ENCODE assay signal across 28 cellular contexts in genomic region chr4:129282293-129282692, GRCh38.
"Had no signal": no experiment of that assay in that cellular context is flagged by ENCODE, and none has a peak within 500 bp of the region (broad histone marks: within the 10 kb centered on the region; RNA-seq: fewer than 3 reads in every experiment).

No MANE protein-coding gene starts in this region.

- DNase-seq: activated CD4-positive, alpha-beta memory T cell treated with anti-CD3 and anti-CD28 coated beads for 36 hours; activated CD4-positive, alpha-beta T cell treated with anti-CD3 and anti-CD28 coated beads for 36 hours; activated CD4-positive, alpha-beta T cell treated with anti-CD3 and anti-CD28 coated beads, Interleukin-2, amount 10 ng/mL, durations not matched to agents 24 days and 14 days; activated CD4-positive, CD25-positive, alpha-beta regulatory T cell; activated CD4-positive, CD25-positive, alpha-beta regulatory T cell treated with anti-CD3 and anti-CD28 coated beads, Interleukin-2, amount 50 U/mL, for 72 hours; activated CD8-positive, alpha-beta memory T cell treated with anti-CD3 and anti-CD28 coated beads, Interleukin-2, amount 10 ng/mL, durations not matched to agents 7 days and 5 days; activated CD8-positive, alpha-beta memory T cell treated with anti-CD3 and anti-CD28 coated beads, Interleukin-2, amount 50 U/mL, for 4 hours; activated CD8-positive, alpha-beta T cell treated with anti-CD3 and anti-CD28 coated beads, Interleukin-2, amount 10 ng/mL, durations not matched to agents 7 days and 5 days; activated effector memory CD4-positive, alpha-beta T cell treated with anti-CD3 and anti-CD28 coated beads, Interleukin-2, amount 50 U/mL, for 16 hours; activated naive CD4-positive, alpha-beta T cell treated with anti-CD3 and anti-CD28 coated beads for 36 hours; activated naive CD8-positive, alpha-beta T cell treated with anti-CD3 and anti-CD28 coated beads for 36 hours; activated naive CD8-positive, alpha-beta T cell treated with anti-CD3 and anti-CD28 coated beads, Interleukin-2, amount 50 U/mL, for 24 hours; activated T-cell treated with anti-CD3 and anti-CD28 coated beads, Interleukin-2, amount 50 U/mL, for 1 hour; activated T-cell treated with anti-CD3 and anti-CD28 coated beads, Interleukin-2, amount 50 U/mL, for 48 hours; adrenal gland; amygdala; aorta; body of pancreas; caudate nucleus; cortex of kidney; dermis blood vessel endothelial cell; effector CD4-positive, alpha-beta T cell; effector memory CD8-positive, alpha-beta T cell; erythroblast; foreskin keratinocyte; gastrocnemius medialis; glutamatergic neuron; heart left ventricle had no signal
